1 cellular context compared by ENCODE assay signal in the genomic region with DNA sequence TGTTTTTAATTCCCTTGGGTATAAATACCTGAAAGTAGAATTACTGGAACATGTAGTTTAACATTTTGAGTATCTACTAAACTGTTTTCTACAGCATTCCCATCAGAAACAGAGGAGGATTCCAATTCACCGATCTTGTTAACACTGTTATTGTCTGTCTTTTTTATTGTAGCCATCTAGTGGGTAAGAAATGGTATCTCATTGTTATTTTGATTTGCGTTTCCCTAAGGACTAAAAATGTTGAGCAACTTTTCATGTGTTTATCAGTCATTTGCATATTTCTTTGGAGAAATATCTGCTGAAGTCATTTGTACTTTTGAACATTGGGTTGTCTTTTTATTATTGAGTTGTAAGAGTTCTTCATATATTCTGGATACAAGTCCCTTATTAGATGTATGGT.
TF ChIP-seq lines count a peak whose summit lies in the region.

No MANE protein-coding gene starts in this region.

TF ChIP-seq in GM12878, 131 proteins besides CTCF, POLR2A, EP300 and RAD21 (continued from another document):
- no peak for TF ChIP-seq ZBTB33 (IDR thresholded peaks at IDR 0.05)
- TF ChIP-seq ATF7 (IDR thresholded peaks at IDR 0.05; ENCODE audit: low read depth): no peak
- TF ChIP-seq SKIL (IDR thresholded peaks at IDR 0.05; ENCODE audit: low read depth, poor library complexity, severe bottlenecking): no peak
